26 cellular contexts compared by ENCODE assay signal in genomic region chr2:167049659-167050058, GRCh38.
"Had no signal": no experiment of that assay in that cellular context is flagged by ENCODE, and none has a peak within 500 bp of the region (broad histone marks: within the 10 kb centered on the region; RNA-seq: fewer than 3 reads in every experiment).

No MANE protein-coding gene starts in this region.

- H3K27me3 Mint-ChIP-seq: activated naive CD4-positive, alpha-beta T cell treated with anti-CD3 and anti-CD28 coated beads, Interleukin-2, amount 10 ng/mL, durations not matched to agents 7 days and 5 days; activated naive CD8-positive, alpha-beta T cell treated with anti-CD3 and anti-CD28 coated beads for 36 hours had no signal

- H3K4me3 Mint-ChIP-seq: activated CD8-positive, alpha-beta T cell treated with anti-CD3 and anti-CD28 coated beads for 36 hours; activated naive CD4-positive, alpha-beta T cell treated with anti-CD3 and anti-CD28 coated beads, Interleukin-2, amount 10 ng/mL, durations not matched to agents 7 days and 5 days; activated naive CD8-positive, alpha-beta T cell treated with anti-CD3 and anti-CD28 coated beads for 36 hours; activated T-cell treated with anti-CD3 and anti-CD28 coated beads, Interleukin-2, amount 50 U/mL, for 72 hours; T-helper 1 cell treated with Interleukin-12 subunit alpha and Interleukin-12 subunit beta and Interleukin-4 antibody, amounts not matched to agents 30 μg/mL and 1 μg/mL, for 36 hours had no signal

- H3K4me1 Mint-ChIP-seq: activated naive CD4-positive, alpha-beta T cell treated with anti-CD3 and anti-CD28 coated beads, Interleukin-2, amount 10 ng/mL, durations not matched to agents 7 days and 5 days; activated naive CD8-positive, alpha-beta T cell treated with anti-CD3 and anti-CD28 coated beads for 36 hours had no signal

- H3K27ac ChIP-seq: adrenal gland, Peyer's patch, RWPE1, SJCRH30 had no signal

- DNase-seq: activated CD4-positive, alpha-beta T cell treated with anti-CD3 and anti-CD28 coated beads for 4 hours; activated CD8-positive, alpha-beta memory T cell treated with anti-CD3 and anti-CD28 coated beads, Interleukin-2, amount 50 U/mL, for 4 hours; activated CD8-positive, alpha-beta T cell treated with anti-CD3 and anti-CD28 coated beads for 36 hours; activated gamma-delta T cell treated with Interleukin-2 at 50 U/mL for 16 hours; activated naive CD4-positive, alpha-beta T cell treated with anti-CD3 and anti-CD28 coated beads, Interleukin-2, amount 10 ng/mL, durations not matched to agents 7 days and 5 days; activated naive CD8-positive, alpha-beta T cell treated with anti-CD3 and anti-CD28 coated beads for 36 hours; activated T-cell treated with anti-CD3 and anti-CD28 coated beads, Interleukin-2, amount 50 U/mL, for 72 hours; adrenal gland; anterior cingulate cortex; cerebellar nuclear complex; Karpas-422; NCI-H1048; NCI-H146; NCI-H187 treated with DMSO at 0.1 percent for 48 hours; NCI-H2171; NCI-H2227 treated with DMSO at 0.1 percent for 48 hours; NCI-H446 treated with DMSO at 0.1 percent for 48 hours; NCI-H524 treated with DMSO at 0.1 percent for 48 hours; NCI-H774; Peyer's patch; Right ventricle myocardium superior; SJCRH30; SW 1271 had no signal

- H3K4me3 ChIP-seq: adrenal gland, Peyer's patch, SJCRH30 had no signal

- H3K9me3 Mint-ChIP-seq: activated naive CD4-positive, alpha-beta T cell treated with anti-CD3 and anti-CD28 coated beads, Interleukin-2, amount 10 ng/mL, durations not matched to agents 7 days and 5 days; activated naive CD8-positive, alpha-beta T cell treated with anti-CD3 and anti-CD28 coated beads for 36 hours; activated T-helper 2 cell treated with anti-CD3 and anti-CD28 coated beads, Interferon-gamma antibody, Interleukin-2, Interleukin-4, amounts not matched to agents 10 μg/mL and 5 μg/mL and 100 μg/mL, durations not matched to agents 14 hours and 24 hours and 36 hours; T-helper 1 cell treated with Interleukin-12 subunit alpha and Interleukin-12 subunit beta and Interleukin-4 antibody, amounts not matched to agents 30 μg/mL and 1 μg/mL, for 36 hours had no signal

- H3K27me3 ChIP-seq: adrenal gland, Peyer's patch, SJCRH30 had no signal

- H3K36me3 Mint-ChIP-seq: activated naive CD4-positive, alpha-beta T cell treated with anti-CD3 and anti-CD28 coated beads, Interleukin-2, amount 10 ng/mL, durations not matched to agents 7 days and 5 days; activated naive CD8-positive, alpha-beta T cell treated with anti-CD3 and anti-CD28 coated beads for 36 hours had no signal

- H3K4me1 ChIP-seq: adrenal gland, Peyer's patch, SJCRH30 had no signal

- H3K36me3 ChIP-seq: adrenal gland, Peyer's patch, SJCRH30 had no signal

- H3K27ac Mint-ChIP-seq: activated CD8-positive, alpha-beta T cell treated with anti-CD3 and anti-CD28 coated beads for 36 hours; activated naive CD4-positive, alpha-beta T cell treated with anti-CD3 and anti-CD28 coated beads, Interleukin-2, amount 10 ng/mL, durations not matched to agents 7 days and 5 days; activated naive CD8-positive, alpha-beta T cell treated with anti-CD3 and anti-CD28 coated beads for 36 hours; activated T-cell treated with anti-CD3 and anti-CD28 coated beads, Interleukin-2, amount 50 U/mL, for 72 hours; activated T-helper 2 cell treated with anti-CD3 and anti-CD28 coated beads, Interferon-gamma antibody, Interleukin-2, Interleukin-4, amounts not matched to agents 10 μg/mL and 5 μg/mL and 100 μg/mL, durations not matched to agents 14 hours and 24 hours and 36 hours; T-helper 1 cell treated with Interleukin-12 subunit alpha and Interleukin-12 subunit beta and Interleukin-4 antibody, amounts not matched to agents 30 μg/mL and 1 μg/mL, for 36 hours had no signal
